6 cellular contexts compared by ENCODE assay signal in genomic region chr2:167787562-167787961, GRCh38.
"Had no signal": no experiment of that assay in that cellular context is flagged by ENCODE, and none has a peak within 500 bp of the region (broad histone marks: within the 10 kb centered on the region; RNA-seq: fewer than 3 reads in every experiment).

No MANE protein-coding gene starts in this region.

- H2AFZ ChIP-seq: GM23338 had no signal

- ATAC-seq: GM23338, K562 had no signal

- DNase-seq: H9, HCEC 1CT, IMR-90 had no signal

- H3K4me3 Mint-ChIP-seq: GM23338, H9 had no signal

- H3K27ac ChIP-seq: HL-60 had no signal

- H3K9me3 Mint-ChIP-seq: GM23338, H9 had no signal

- H3K4me2 ChIP-seq: GM23338 had no signal

- H3K27ac Mint-ChIP-seq: GM23338 had no signal

- H3K4me3 ChIP-seq: GM23338, K562 had no signal
